In the genomic region with DNA sequence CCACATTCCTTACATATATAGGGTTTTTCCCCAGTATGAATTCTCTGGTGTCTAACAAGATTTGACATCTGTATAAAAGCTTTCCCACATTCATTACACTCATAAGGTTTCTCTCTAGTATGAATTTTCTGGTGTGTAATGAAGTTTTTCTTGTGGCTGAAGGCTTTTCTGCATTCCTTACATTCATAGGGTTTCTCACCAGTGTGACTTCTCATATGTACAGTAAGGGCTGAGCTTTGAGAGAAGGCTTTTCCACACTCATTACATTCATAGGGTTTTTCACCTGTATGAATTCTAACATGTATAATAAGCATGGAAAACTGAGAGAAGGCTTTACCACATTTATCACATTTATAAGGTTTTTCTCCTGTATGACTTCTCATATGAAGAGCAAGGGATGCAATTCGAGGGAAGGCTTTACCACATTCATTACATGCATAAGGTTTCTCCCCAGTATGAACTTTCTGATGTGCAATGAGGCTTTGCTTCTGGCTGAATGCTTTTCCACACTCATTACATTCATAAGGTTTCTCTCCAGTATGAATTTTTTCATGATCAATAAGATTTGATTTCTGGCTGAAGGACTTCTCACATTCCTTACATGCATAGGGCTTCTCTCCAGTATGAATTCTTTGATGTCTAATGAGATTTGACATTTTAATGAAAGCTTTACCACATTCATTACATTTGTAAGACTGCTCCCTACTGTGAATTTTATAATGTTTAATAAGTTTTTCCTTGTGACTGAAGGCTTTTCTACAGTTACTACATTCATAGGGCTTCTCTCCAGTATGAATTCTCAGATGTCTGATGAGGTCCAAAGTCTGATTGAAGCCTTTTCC, we compare ENCODE assay signal across 2 cellular contexts.
TF ChIP-seq lines count a peak whose summit lies in the region.

No MANE protein-coding gene starts in this region.

TF ChIP-seq in HCT116, 20 proteins besides CTCF, POLR2A, EP300 and RAD21:
- TF ChIP-seq ZNF274 (IDR thresholded peaks at IDR 0.05; ENCODE audit: low read depth, low read length) = peak; percentile 84
- TF ChIP-seq JUND (IDR thresholded peaks at IDR 0.05) = no peak
- no peak for TF ChIP-seq CBX3 (IDR thresholded peaks at IDR 0.05; ENCODE audit: low read depth)

TF ChIP-seq in endothelial cell of umbilical vein, 7 proteins besides CTCF, POLR2A, EP300 and RAD21:
- TF ChIP-seq, protein P1, sequence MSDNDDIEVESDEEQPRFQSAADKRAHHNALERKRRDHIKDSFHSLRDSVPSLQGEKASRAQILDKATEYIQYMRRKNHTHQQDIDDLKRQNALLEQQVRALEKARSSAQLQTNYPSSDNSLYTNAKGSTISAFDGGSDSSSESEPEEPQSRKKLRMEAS (IDR thresholded peaks at IDR 0.05; ENCODE audit: insufficient read depth, insufficient read length) = no peak
- TF ChIP-seq FOS (IDR thresholded peaks at IDR 0.05; ENCODE audit: borderline replicate concordance, insufficient read depth, low read length) = no peak
- TF ChIP-seq POLR2AphosphoS5 (IDR thresholded peaks at IDR 0.05; ENCODE audit: insufficient read depth, low read depth, low read length) = no peak
- no peak for TF ChIP-seq EZH2 (IDR thresholded peaks at IDR 0.05; ENCODE audit: borderline replicate concordance, low read depth, low read length, severe bottlenecking)
- TF ChIP-seq MYC (IDR thresholded peaks at IDR 0.05; ENCODE audit: low read depth, low read length) = no peak
- no peak for TF ChIP-seq JUN (IDR thresholded peaks at IDR 0.05; ENCODE audit: borderline replicate concordance, insufficient read depth, insufficient read length, low read depth)
- no peak for TF ChIP-seq GATA2 (IDR thresholded peaks at IDR 0.05; ENCODE audit: insufficient read depth, insufficient read length, low read depth, low read length)
TF ChIP-seq in endothelial cell of umbilical vein: peak in this region for 0.
